In genomic region chr6:15317934-15318902, GRCh38 we compare ENCODE assay signal across 9 cellular contexts.
DNase-seq lines count a peak whose midpoint lies in the region; ATAC-seq lines count a peak whose summit lies in the region.
"Had no signal": no experiment of that assay in that cellular context is flagged by ENCODE, and none has a peak within 500 bp of the region (broad histone marks: within the 10 kb centered on the region; RNA-seq: fewer than 3 reads in every experiment).

No MANE protein-coding gene starts in this region.

- H3K9me3 Mint-ChIP-seq in activated naive CD4-positive, alpha-beta T cell treated with anti-CD3 and anti-CD28 coated beads for 36 hours = no peaks in the 10 kb centered on the region
- no peaks in the 10 kb centered on the region for H3K9me3 Mint-ChIP-seq in activated naive CD4-positive, alpha-beta T cell treated with anti-CD3 and anti-CD28 coated beads, Interleukin-2, amount 10 ng/mL, durations not matched to agents 7 days and 5 days
- no peaks in the 10 kb centered on the region for H3K9me3 Mint-ChIP-seq in effector memory CD8-positive, alpha-beta T cell

- in situ Hi-C loops in KBM-7 (cut with MboI; ENCODE audit: low pct_unique_long_range_greater_than_20kb, low sequenced_read_pairs) = no loop called here

- peaks cover 93% of the 10 kb centered on the region for H3K4me1 Mint-ChIP-seq in activated naive CD4-positive, alpha-beta T cell treated with anti-CD3 and anti-CD28 coated beads for 36 hours (ENCODE audit: low read depth)
- peaks cover 66% of the 10 kb centered on the region for H3K4me1 Mint-ChIP-seq in activated naive CD4-positive, alpha-beta T cell treated with anti-CD3 and anti-CD28 coated beads, Interleukin-2, amount 10 ng/mL, durations not matched to agents 7 days and 5 days
- H3K4me1 Mint-ChIP-seq in effector memory CD8-positive, alpha-beta T cell (ENCODE audit: low read depth in 2 of 2) = peaks cover 62 to 80% of the 10 kb centered on the region in 2 donors

- H3K27me3 Mint-ChIP-seq in activated naive CD4-positive, alpha-beta T cell treated with anti-CD3 and anti-CD28 coated beads for 36 hours (ENCODE audit: low read depth) = no peaks in the 10 kb centered on the region
- no peaks in the 10 kb centered on the region for H3K27me3 Mint-ChIP-seq in activated naive CD4-positive, alpha-beta T cell treated with anti-CD3 and anti-CD28 coated beads, Interleukin-2, amount 10 ng/mL, durations not matched to agents 7 days and 5 days
- no peaks in the 10 kb centered on the region for H3K27me3 Mint-ChIP-seq in effector memory CD8-positive, alpha-beta T cell

- H3K27ac Mint-ChIP-seq in activated naive CD4-positive, alpha-beta T cell treated with anti-CD3 and anti-CD28 coated beads for 36 hours = peak overlapping the region; percentile 84
- no peak overlapping the region for H3K27ac Mint-ChIP-seq in activated naive CD4-positive, alpha-beta T cell treated with anti-CD3 and anti-CD28 coated beads, Interleukin-2, amount 10 ng/mL, durations not matched to agents 7 days and 5 days
- H3K27ac Mint-ChIP-seq in effector memory CD8-positive, alpha-beta T cell = peak overlapping the region; percentile 49 to 79

- ATAC-seq in effector memory CD8-positive, alpha-beta T cell (replicated peaks) = no peak
- peak; percentile 81 for ATAC-seq in sciatic nerve
- no peak for ATAC-seq in HG03520 (IDR thresholded peaks at IDR 0.05; ENCODE audit: unreplicated experiment)

- intact Hi-C loops in activated naive CD4-positive, alpha-beta T cell treated with anti-CD3 and anti-CD28 coated beads for 36 hours (cut with micrococcal nuclease) = loop anchor here (1.0 to 5.0 kb wide), 7 partner anchors 7 to 585 kb away; no protein-coding TSS in a partner anchor
- intact Hi-C loops in sciatic nerve (cut with DNase I) = loop anchor here (2.0 kb wide), 1 partner anchor 63 kb away; no protein-coding TSS in a partner anchor

- peaks cover 1% of the 10 kb centered on the region for H3K36me3 Mint-ChIP-seq in activated naive CD4-positive, alpha-beta T cell treated with anti-CD3 and anti-CD28 coated beads for 36 hours (ENCODE audit: low read depth)
- peaks cover 13% of the 10 kb centered on the region for H3K36me3 Mint-ChIP-seq in activated naive CD4-positive, alpha-beta T cell treated with anti-CD3 and anti-CD28 coated beads, Interleukin-2, amount 10 ng/mL, durations not matched to agents 7 days and 5 days
- peaks cover 2% of the 10 kb centered on the region for H3K36me3 Mint-ChIP-seq in effector memory CD8-positive, alpha-beta T cell (ENCODE audit: insufficient read depth)

- peak; percentile 72 for DNase-seq in activated naive CD4-positive, alpha-beta T cell treated with anti-CD3 and anti-CD28 coated beads for 36 hours
- DNase-seq in activated naive CD4-positive, alpha-beta T cell treated with anti-CD3 and anti-CD28 coated beads, Interleukin-2, amount 10 ng/mL, durations not matched to agents 7 days and 5 days = no peak
- DNase-seq in NCI-H2227 treated with DMSO at 0.1 percent for 48 hours (lab: John Stamatoyannopoulos, UW) = peak; percentile 37
- DNase-seq in effector memory CD8-positive, alpha-beta T cell = no peak
- no peak for DNase-seq in sciatic nerve (ENCODE audit: low spot score)
- DNase-seq in KBM-7 = no peak
- no peak for DNase-seq in GF-D8 (lab: John Stamatoyannopoulos, UW)
- DNase-seq: SHP77 had no signal

- CTCF ChIA-PET in activated naive CD4-positive, alpha-beta T cell treated with anti-CD3 and anti-CD28 coated beads for 36 hours (lab: Charles Lee) = interaction anchor here (0.6 to 1.9 kb wide), 5 partner anchors 8 to 338 kb away, joined by 4 to 8 read pairs (median 4); no protein-coding TSS in a partner anchor
- CTCF ChIA-PET in activated naive CD4-positive, alpha-beta T cell treated with anti-CD3 and anti-CD28 coated beads, Interleukin-2, amount 10 ng/mL, durations not matched to agents 7 days and 5 days (lab: Charles Lee) = interaction anchor here (0.6 to 1.5 kb wide), 2 partner anchors 8 to 24 kb away, joined by 3 to 4 read pairs; no protein-coding TSS in a partner anchor

- peak overlapping the region; percentile 57 for H3K4me3 Mint-ChIP-seq in activated naive CD4-positive, alpha-beta T cell treated with anti-CD3 and anti-CD28 coated beads for 36 hours
- no peak overlapping the region for H3K4me3 Mint-ChIP-seq in activated naive CD4-positive, alpha-beta T cell treated with anti-CD3 and anti-CD28 coated beads, Interleukin-2, amount 10 ng/mL, durations not matched to agents 7 days and 5 days
- no peak overlapping the region for H3K4me3 Mint-ChIP-seq in effector memory CD8-positive, alpha-beta T cell

Comparison
In these comparisons a context has a peak if more than half of its experiments do, and no peak if none do; other contexts are left out.
1. DNase-seq: peak in activated naive CD4-positive, alpha-beta T cell treated with anti-CD3 and anti-CD28 coated beads for 36 hours (single experiment) and NCI-H2227 treated with DMSO at 0.1 percent for 48 hours (single experiment); none in activated naive CD4-positive, alpha-beta T cell treated with anti-CD3 and anti-CD28 coated beads, Interleukin-2, amount 10 ng/mL, durations not matched to agents 7 days and 5 days (single experiment), effector memory CD8-positive, alpha-beta T cell (0 of 3), sciatic nerve (single experiment), KBM-7 (single experiment) and GF-D8 (single experiment).